ENCODE assay signal across 13 cellular contexts in the genomic region with DNA sequence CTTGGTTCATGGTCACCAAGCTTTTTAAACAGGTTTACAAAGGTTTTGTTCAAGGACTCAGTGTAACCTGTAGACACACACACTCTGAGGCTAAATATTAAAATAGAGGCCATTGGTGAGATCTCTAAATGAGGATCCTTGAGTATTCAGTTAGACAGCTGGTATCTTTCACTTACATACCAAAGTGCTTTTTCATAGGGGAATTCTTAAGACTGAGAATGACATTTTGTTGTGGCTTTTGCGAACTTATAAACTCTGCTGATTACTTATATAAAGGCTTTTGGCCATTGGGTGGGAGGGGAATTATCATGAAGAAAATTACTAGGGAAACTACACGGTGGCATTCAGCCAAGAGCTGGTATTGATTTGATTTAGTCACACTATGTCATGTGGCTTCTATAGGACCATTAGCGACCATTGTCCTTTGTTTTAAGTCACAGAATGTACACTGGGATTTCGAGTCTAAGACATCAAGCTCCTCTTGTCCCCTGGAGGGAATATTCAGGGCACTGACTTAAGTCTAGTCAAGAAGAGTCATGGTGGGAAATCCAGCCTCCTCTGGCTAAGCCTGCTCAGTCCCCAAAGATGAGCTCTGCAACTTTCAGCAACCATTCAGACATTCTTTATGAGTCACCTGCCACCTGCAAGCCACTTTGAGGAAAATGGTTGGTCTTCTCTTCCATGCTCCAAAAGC. TPM values are rescaled to one million over a fixed set of nuclear protein-coding genes. Genes with fewer than 3 reads are reported as not detected.
DNase-seq lines count a peak whose midpoint lies in the region; ATAC-seq, FAIRE-seq and TF ChIP-seq lines count a peak whose summit lies in the region.
"Not testable (repeated sequence)": the region's sequence is repeated elsewhere in the genome, so short reads cannot be mapped to it uniquely, and the experiment has no call there.
"Had no signal": no experiment of that assay in that cellular context is flagged by ENCODE, and none has a peak within 500 bp of the region (broad histone marks: within the 10 kb centered on the region; RNA-seq: fewer than 3 reads in every experiment).

No MANE protein-coding gene starts in this region.

- not testable (repeated sequence) for H3K9me3 Mint-ChIP-seq in activated T-cell treated with anti-CD3 and anti-CD28 coated beads, Interleukin-2, amount 50 U/mL, for 4 hours; stimulated activated naive B cell treated with anti-CD40 and anti-IgM and Interleukin-4, amounts not matched to agents 10 μg/mL and 1 μg/mL and 100 μg/mL, for 72 hours

- peak; percentile 36 for FAIRE-seq in bronchial epithelial cell (lab: Jason Lieb, UNC)

- H3K4me3 Mint-ChIP-seq in activated T-cell treated with anti-CD3 and anti-CD28 coated beads, Interleukin-2, amount 50 U/mL, for 4 hours; stimulated activated naive B cell treated with anti-CD40 and anti-IgM and Interleukin-4, amounts not matched to agents 10 μg/mL and 1 μg/mL and 100 μg/mL, for 72 hours: not testable (repeated sequence)

- ATAC-seq in GM18868 (IDR thresholded peaks at IDR 0.05; ENCODE audit: unreplicated experiment) (peak; percentile 73), GM21737 (IDR thresholded peaks at IDR 0.05; ENCODE audit: unreplicated experiment) (peak; percentile 44), HG02852 (IDR thresholded peaks at IDR 0.05; ENCODE audit: unreplicated experiment) (peak; percentile 52), HG03442 (IDR thresholded peaks at IDR 0.05; ENCODE audit: unreplicated experiment) (peak; percentile 46)
- ATAC-seq in activated T-cell treated with anti-CD3 and anti-CD28 coated beads, Interleukin-2, amount 50 U/mL, for 4 hours: peak; percentile 42 to 63
- ATAC-seq in stimulated activated naive B cell treated with anti-CD40 and anti-IgM and Interleukin-4, amounts not matched to agents 10 μg/mL and 1 μg/mL and 100 μg/mL, for 72 hours (replicated peaks): peak; percentile 74 to 81

- not testable (repeated sequence) for H3K27ac Mint-ChIP-seq in stimulated activated naive B cell treated with anti-CD40 and anti-IgM and Interleukin-4, amounts not matched to agents 10 μg/mL and 1 μg/mL and 100 μg/mL, for 72 hours

- H3K36me3 Mint-ChIP-seq in activated T-cell treated with anti-CD3 and anti-CD28 coated beads, Interleukin-2, amount 50 U/mL, for 4 hours (ENCODE audit: insufficient read depth); stimulated activated naive B cell treated with anti-CD40 and anti-IgM and Interleukin-4, amounts not matched to agents 10 μg/mL and 1 μg/mL and 100 μg/mL, for 72 hours: not testable (repeated sequence)

- H3K27me3 ChIP-seq in bronchial epithelial cell (ENCODE audit: control insufficient read depth, insufficient read depth, low read length): not testable (repeated sequence)

- not testable (repeated sequence) for DNase-seq in activated T-cell treated with anti-CD3 and anti-CD28 coated beads, Interleukin-2, amount 50 U/mL, for 4 hours; bronchial epithelial cell (ENCODE audit: low read depth); stimulated activated naive B cell treated with anti-CD40 and anti-IgM and Interleukin-4, amounts not matched to agents 10 μg/mL and 1 μg/mL and 100 μg/mL, for 72 hours

- not testable (repeated sequence) for H3K27me3 Mint-ChIP-seq in activated T-cell treated with anti-CD3 and anti-CD28 coated beads, Interleukin-2, amount 50 U/mL, for 4 hours (ENCODE audit: low read depth); stimulated activated naive B cell treated with anti-CD40 and anti-IgM and Interleukin-4, amounts not matched to agents 10 μg/mL and 1 μg/mL and 100 μg/mL, for 72 hours

- not testable (repeated sequence) for H3K36me3 ChIP-seq in bronchial epithelial cell (ENCODE audit: control insufficient read depth, insufficient read depth, low read length)

- not testable (repeated sequence) for TF ChIP-seq CTCF in bronchial epithelial cell (IDR thresholded peaks at IDR 0.05; ENCODE audit: insufficient read depth, low read length, severe bottlenecking)

- not testable (repeated sequence) for H3K4me1 Mint-ChIP-seq in activated T-cell treated with anti-CD3 and anti-CD28 coated beads, Interleukin-2, amount 50 U/mL, for 4 hours (ENCODE audit: low read depth); stimulated activated naive B cell treated with anti-CD40 and anti-IgM and Interleukin-4, amounts not matched to agents 10 μg/mL and 1 μg/mL and 100 μg/mL, for 72 hours

- H3K4me3 ChIP-seq in bronchial epithelial cell (ENCODE audit: low read depth, low read length): not testable (repeated sequence)

RNA-seq across cellular contexts. Expression of a gene that starts 1.7 kb away (rescaled TPM):
- total RNA-seq in activated T-cell treated with anti-CD3 and anti-CD28 coated beads, Interleukin-2, amount 50 U/mL, for 4 hours: not detected
- not detected in 2 replicates for total RNA-seq in bronchial epithelial cell
- total RNA-seq: CD4-positive, CD25-positive, alpha-beta regulatory T cell; H1; HepG2; HT-29; OCI-LY7; Peyer's patch had no signal

RNA-seq across cellular contexts. Expression of a gene that starts 10.6 kb away (rescaled TPM):
- 10 to 100 TPM; 21.7 to 40.9 (median 22.6) TPM for total RNA-seq in activated T-cell treated with anti-CD3 and anti-CD28 coated beads, Interleukin-2, amount 50 U/mL, for 4 hours
- total RNA-seq in bronchial epithelial cell: 19.5 and 20.1 TPM in 2 replicates

RNA-seq across cellular contexts. Expression of a gene that starts 35.9 kb away (rescaled TPM):
- not detected for total RNA-seq in activated T-cell treated with anti-CD3 and anti-CD28 coated beads, Interleukin-2, amount 50 U/mL, for 4 hours
- total RNA-seq in bronchial epithelial cell: not detected in 2 replicates
- total RNA-seq: CD4-positive, CD25-positive, alpha-beta regulatory T cell; H1; HT-29; OCI-LY7; Peyer's patch had no signal

RNA-seq across cellular contexts. Expression of a gene that starts 43.7 kb away (rescaled TPM):
- not detected for total RNA-seq in activated T-cell treated with anti-CD3 and anti-CD28 coated beads, Interleukin-2, amount 50 U/mL, for 4 hours
- total RNA-seq in bronchial epithelial cell: not detected in 2 replicates
- total RNA-seq: CD4-positive, CD25-positive, alpha-beta regulatory T cell; H1; HT-29; OCI-LY7 had no signal

RNA-seq across cellular contexts. Expression of a gene that starts 46.3 kb away (rescaled TPM):
- 10 to 100 TPM; 37.1 to 46.1 (median 38.7) TPM for total RNA-seq in activated T-cell treated with anti-CD3 and anti-CD28 coated beads, Interleukin-2, amount 50 U/mL, for 4 hours
- 12.4 and 21.5 TPM in 2 replicates for total RNA-seq in bronchial epithelial cell
